Comparison of ENCODE assay signal across 12 cellular contexts in the genomic region with DNA sequence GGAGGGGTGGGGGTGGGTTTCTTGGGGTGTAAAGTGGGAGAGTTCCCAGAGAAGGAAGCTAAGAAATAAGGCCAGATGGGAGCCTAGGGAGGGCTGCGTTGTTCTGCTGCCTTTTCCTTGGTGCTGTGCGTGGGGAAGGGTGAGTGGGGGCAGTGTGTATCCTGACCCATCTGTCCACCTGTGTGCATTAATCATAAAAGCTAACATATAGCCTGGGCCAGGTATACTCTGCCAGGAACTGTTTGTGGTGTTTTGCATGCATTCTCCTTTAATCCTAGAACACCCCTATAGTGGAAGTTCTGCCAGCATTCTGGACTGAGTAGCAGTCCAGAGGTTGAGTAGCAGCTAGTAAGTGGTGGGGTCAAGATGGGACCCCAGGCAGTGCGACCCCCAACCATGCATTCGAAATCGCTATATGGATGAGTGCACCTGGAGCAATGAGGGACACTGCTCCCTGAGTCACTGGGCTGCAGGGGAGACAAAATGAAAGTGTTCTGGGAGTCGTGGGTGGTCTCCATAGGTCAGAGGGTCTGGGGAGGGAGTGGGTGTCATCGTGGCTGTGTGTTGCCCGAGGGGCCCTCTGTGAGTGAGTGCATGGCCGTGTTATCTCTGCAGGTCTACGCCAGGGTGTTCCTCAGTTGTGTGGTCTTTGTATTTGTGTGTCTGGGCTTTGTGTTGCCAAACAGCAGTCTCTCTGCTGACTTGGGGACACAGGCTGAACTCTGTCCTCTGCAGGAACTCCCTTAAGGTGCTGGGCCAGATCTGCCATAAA. TPM values are rescaled to one million over a fixed set of nuclear protein-coding genes. Genes with fewer than 3 reads are reported as not detected.
DNase-seq lines count a peak whose midpoint lies in the region; ATAC-seq and TF ChIP-seq lines count a peak whose summit lies in the region.
"Had no signal": no experiment of that assay in that cellular context is flagged by ENCODE, and none has a peak within 500 bp of the region (broad histone marks: within the 10 kb centered on the region; RNA-seq: fewer than 3 reads in every experiment).

No MANE protein-coding gene starts in this region.

- peaks cover 0 to 52% (median 21%) of the 10 kb centered on the region in 45 donors for H3K27me3 ChIP-seq in dorsolateral prefrontal cortex
- no peaks in the 10 kb centered on the region for H3K27me3 ChIP-seq in thoracic aorta (replicated peaks; ENCODE audit: insufficient read depth)

- H3K27ac ChIP-seq in dorsolateral prefrontal cortex: no peak overlapping the region
- H3K27ac ChIP-seq in thoracic aorta: peak overlapping the region; percentile 88 to 92

- H3K4me3 ChIP-seq in LNCaP clone FGC (ENCODE audit: low read depth, low read length) (peak overlapping the region; percentile 90), dorsolateral prefrontal cortex (peak overlapping the region in 40 of 59 donors; percentile 13 to 68 (median 55)), thoracic aorta (peak overlapping the region; percentile 87)
- H3K4me3 ChIP-seq: GM12878 had no signal

- peaks cover 2% of the 10 kb centered on the region for H3K36me3 Mint-ChIP-seq in memory B cell
- H3K36me3 Mint-ChIP-seq in activated CD4-positive, alpha-beta T cell treated with anti-CD3 and anti-CD28 coated beads, Interleukin-2, amount 10 ng/mL, durations not matched to agents 7 days and 5 days (ENCODE audit: low read depth): peaks cover 3% of the 10 kb centered on the region

- DNase-seq in LNCaP clone FGC (ENCODE audit: low read depth) (no peak), dorsolateral prefrontal cortex (no peak), memory B cell (ENCODE audit: low spot score in 2 of 2) (no peak), thoracic aorta (ENCODE audit: low spot score) (no peak), KG1 (lab: John Stamatoyannopoulos, UW) (no peak)
- DNase-seq in activated CD4-positive, alpha-beta T cell treated with anti-CD3 and anti-CD28 coated beads, Interleukin-2, amount 10 ng/mL, durations not matched to agents 7 days and 5 days: no peak
- DNase-seq: NCI-H1694 treated with DMSO at 0.1 percent for 48 hours; stimulated activated naive CD8-positive, alpha-beta T cell treated with anti-CD3 and anti-CD28 coated beads, Interleukin-15, Interleukin-2, amounts not matched to agents 100 U/mL and 50 U/mL, for 24 hours; T-helper 1 cell had no signal

- POLR2A ChIA-PET in activated CD4-positive, alpha-beta T cell treated with anti-CD3 and anti-CD28 coated beads, Interleukin-2, amount 10 ng/mL, durations not matched to agents 7 days and 5 days (lab: Charles Lee): interaction anchor here (0.8 kb wide), 1 partner anchor 11 kb away, joined by 4 read pairs; no protein-coding TSS in a partner anchor

- CTCF ChIA-PET in activated CD4-positive, alpha-beta T cell treated with anti-CD3 and anti-CD28 coated beads, Interleukin-2, amount 10 ng/mL, durations not matched to agents 7 days and 5 days (lab: Charles Lee): interaction anchor here (1.0 to 1.2 kb wide), 2 partner anchors 18 to 29 kb away, joined by 3 to 4 read pairs; a partner anchor contains a TSS

- H3K27ac Mint-ChIP-seq in memory B cell: no peak overlapping the region
- H3K27ac Mint-ChIP-seq in activated CD4-positive, alpha-beta T cell treated with anti-CD3 and anti-CD28 coated beads, Interleukin-2, amount 10 ng/mL, durations not matched to agents 7 days and 5 days: no peak overlapping the region

- H3K4me1 ChIP-seq in thoracic aorta (ENCODE audit: control insufficient read depth in 1 of 2, low read depth in 2 of 2): peaks cover 11 to 64% of the 10 kb centered on the region in 2 donors

- no peaks in the 10 kb centered on the region for H3K9me3 Mint-ChIP-seq in memory B cell
- no peaks in the 10 kb centered on the region for H3K9me3 Mint-ChIP-seq in activated CD4-positive, alpha-beta T cell treated with anti-CD3 and anti-CD28 coated beads, Interleukin-2, amount 10 ng/mL, durations not matched to agents 7 days and 5 days
- H3K9me3 Mint-ChIP-seq: naive thymus-derived CD8-positive, alpha-beta T cell had no signal

- H3K4me3 Mint-ChIP-seq in memory B cell: peak overlapping the region; percentile 8
- H3K4me3 Mint-ChIP-seq in activated CD4-positive, alpha-beta T cell treated with anti-CD3 and anti-CD28 coated beads, Interleukin-2, amount 10 ng/mL, durations not matched to agents 7 days and 5 days: no peak overlapping the region

- TF ChIP-seq CTCF in LNCaP clone FGC (IDR thresholded peaks at IDR 0.05; ENCODE audit: control insufficient read depth, extremely low read depth, insufficient read depth) (no peak), dorsolateral prefrontal cortex (IDR thresholded peaks at IDR 0.05 in 54 of 56, conservative IDR thresholded peaks at IDR 0.05 in 2 of 56; ENCODE audit: low read depth in 1 of 56, partially characterized antibody in 56 of 56) (no peak), thoracic aorta (IDR thresholded peaks at IDR 0.05) (no peak)

- no peaks in the 10 kb centered on the region for H3K9me3 ChIP-seq in thoracic aorta

- no peaks in the 10 kb centered on the region for H3K36me3 ChIP-seq in thoracic aorta

- intact Hi-C loops in dorsolateral prefrontal cortex (cut with DNase I): no loop called here

- H3K4me1 Mint-ChIP-seq in memory B cell: peaks cover 9% of the 10 kb centered on the region
- peaks cover 6% of the 10 kb centered on the region for H3K4me1 Mint-ChIP-seq in activated CD4-positive, alpha-beta T cell treated with anti-CD3 and anti-CD28 coated beads, Interleukin-2, amount 10 ng/mL, durations not matched to agents 7 days and 5 days

- peaks cover 22% of the 10 kb centered on the region for H3K27me3 Mint-ChIP-seq in memory B cell
- peaks cover 42% of the 10 kb centered on the region for H3K27me3 Mint-ChIP-seq in activated CD4-positive, alpha-beta T cell treated with anti-CD3 and anti-CD28 coated beads, Interleukin-2, amount 10 ng/mL, durations not matched to agents 7 days and 5 days

- no peak for ATAC-seq in memory B cell (ENCODE audit: low read depth)
- no peak for ATAC-seq in thoracic aorta (ENCODE audit: insufficient number of reproducible peaks, low FRiP score, low read depth)
- no peak for ATAC-seq in GM21515 (IDR thresholded peaks at IDR 0.05; ENCODE audit: unreplicated experiment)
- ATAC-seq: GM12878; stimulated activated naive CD8-positive, alpha-beta T cell treated with anti-CD3 and anti-CD28 coated beads, Interleukin-15, Interleukin-2, amounts not matched to agents 100 U/mL and 50 U/mL, for 24 hours had no signal

RNA-seq across cellular contexts. Expression of a gene that starts 1.3 kb away (rescaled TPM):
- total RNA-seq in dorsolateral prefrontal cortex (10 to 100 TPM in 110 of 120 experiments, 1 to 10 TPM in 10; 7.9 to 41.1 (median 16.5) TPM), thoracic aorta (10 to 100 TPM; 88.1 to 94.7 TPM)
- 1 to 10 TPM; 4.5 to 4.6 TPM for total RNA-seq in activated CD4-positive, alpha-beta T cell treated with anti-CD3 and anti-CD28 coated beads, Interleukin-2, amount 10 ng/mL, durations not matched to agents 7 days and 5 days

RNA-seq across cellular contexts. Expression of a gene that starts 13.3 kb away (rescaled TPM):
- total RNA-seq in dorsolateral prefrontal cortex (10 to 100 TPM; 14.2 to 41.1 (median 27.6) TPM), thoracic aorta (10 to 100 TPM; 19.9 to 27.2 TPM)
- total RNA-seq in activated CD4-positive, alpha-beta T cell treated with anti-CD3 and anti-CD28 coated beads, Interleukin-2, amount 10 ng/mL, durations not matched to agents 7 days and 5 days: 10 to 100 TPM; 27.0 to 30.6 TPM

RNA-seq across cellular contexts. Expression of a gene that starts 29.1 kb away (rescaled TPM):
- total RNA-seq in dorsolateral prefrontal cortex (10 to 100 TPM; 37.4 to 67.6 (median 52.1) TPM), thoracic aorta (10 to 100 TPM; 27.1 to 30.3 TPM)
- 10 to 100 TPM; 49.7 to 50.2 TPM for total RNA-seq in activated CD4-positive, alpha-beta T cell treated with anti-CD3 and anti-CD28 coated beads, Interleukin-2, amount 10 ng/mL, durations not matched to agents 7 days and 5 days

RNA-seq across cellular contexts. Expression of a gene that starts 32.9 kb away (rescaled TPM):
- total RNA-seq in dorsolateral prefrontal cortex: 10 to 100 TPM in 15 of 120 experiments, 1 to 10 TPM in 105; 1.4 to 15.3 (median 6.7) TPM
- 10 to 100 TPM in 1 of 2 donors, 1 to 10 TPM in 1; 3.1 to 22.9 TPM for total RNA-seq in thoracic aorta
- total RNA-seq in activated CD4-positive, alpha-beta T cell treated with anti-CD3 and anti-CD28 coated beads, Interleukin-2, amount 10 ng/mL, durations not matched to agents 7 days and 5 days: under 1 TPM in 1 of 2 experiments, not detected in 1; 0.19 TPM
- total RNA-seq: GM12878 had no signal

RNA-seq across cellular contexts. Expression of a gene that starts 36.0 kb away (rescaled TPM):
- total RNA-seq in dorsolateral prefrontal cortex (10 to 100 TPM in 8 of 120 experiments, 1 to 10 TPM in 112; 1.6 to 14.9 (median 4.8) TPM), thoracic aorta (10 to 100 TPM in 1 of 2 donors, 1 to 10 TPM in 1; 6.4 to 16.9 TPM)
- 1 to 10 TPM; 2.0 to 2.1 TPM for total RNA-seq in activated CD4-positive, alpha-beta T cell treated with anti-CD3 and anti-CD28 coated beads, Interleukin-2, amount 10 ng/mL, durations not matched to agents 7 days and 5 days

Comparison
In these comparisons a context has a peak if more than half of its experiments do, and no peak if none do; other contexts are left out.
1. H3K27ac ChIP-seq: peak in thoracic aorta (2 of 2); none in dorsolateral prefrontal cortex (0 of 59).
2. Peak in every context shown above with its lines, with median percentiles within 50 percentile points of each other: H3K4me3 ChIP-seq.